19 cellular contexts compared by ENCODE assay signal in the genomic region with DNA sequence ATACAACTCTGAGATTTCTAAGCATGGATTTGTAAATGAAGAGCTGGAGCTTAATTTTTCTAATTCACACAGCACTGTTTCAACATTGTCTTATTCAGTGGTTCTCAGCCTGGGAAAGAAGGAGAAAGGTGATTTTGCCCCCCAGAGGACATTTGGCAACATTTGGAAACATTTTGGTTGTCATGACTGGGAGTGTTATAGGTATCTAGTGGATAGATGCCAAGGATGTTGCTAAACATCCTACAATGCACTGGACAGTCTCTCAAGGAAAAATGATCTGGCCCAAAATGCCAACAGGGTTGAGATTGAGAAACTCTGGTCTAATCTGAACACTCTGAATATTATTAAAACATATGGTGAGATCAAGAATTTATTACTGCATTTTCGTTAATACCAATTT. TPM values are rescaled to one million over a fixed set of nuclear protein-coding genes. Genes with fewer than 3 reads are reported as not detected.
DNase-seq lines count a peak whose midpoint lies in the region; ATAC-seq and TF ChIP-seq lines count a peak whose summit lies in the region.
"Had no signal": no experiment of that assay in that cellular context is flagged by ENCODE, and none has a peak within 500 bp of the region (broad histone marks: within the 10 kb centered on the region; RNA-seq: fewer than 3 reads in every experiment).

No MANE protein-coding gene starts in this region.

- H3K36me3 ChIP-seq in OCI-LY3 (replicated peaks; ENCODE audit: low read depth, low read length) = no peaks in the 10 kb centered on the region
- H3K36me3 ChIP-seq: lower lobe of right lung, SJCRH30 had no signal

- TF ChIP-seq CTCF in OCI-LY3 (IDR thresholded peaks at IDR 0.05; ENCODE audit: low read depth, low read length) (peak; percentile 14; the same call in 1 of the 2 replicates), coronary artery (IDR thresholded peaks at IDR 0.05) (no peak), omental fat pad (IDR thresholded peaks at IDR 0.05) (no peak)

- H3K4me3 ChIP-seq in OCI-LY3 (ENCODE audit: low read length) (no peak overlapping the region), coronary artery (no peak overlapping the region)
- H3K4me3 ChIP-seq: lower lobe of right lung, SJCRH30 had no signal

- H3K4me1 ChIP-seq in OCI-LY3 (ENCODE audit: low read length) = no peaks in the 10 kb centered on the region

- H4K20me1 ChIP-seq in OCI-LY3 (ENCODE audit: insufficient read depth, low read length) = no peaks in the 10 kb centered on the region

- H3K36me3 Mint-ChIP-seq in activated CD8-positive, alpha-beta memory T cell treated with anti-CD3 and anti-CD28 coated beads, Interleukin-2, amount 10 ng/mL, durations not matched to agents 7 days and 5 days = peaks cover 1% of the 10 kb centered on the region

- no peak overlapping the region for H3K27ac Mint-ChIP-seq in activated CD8-positive, alpha-beta memory T cell treated with anti-CD3 and anti-CD28 coated beads, Interleukin-2, amount 10 ng/mL, durations not matched to agents 7 days and 5 days
- H3K27ac Mint-ChIP-seq: naive thymus-derived CD4-positive, alpha-beta T cell; stimulated activated naive CD8-positive, alpha-beta T cell treated with anti-CD3 and anti-CD28 coated beads, Interleukin-15, amount 100 ng/mL, for 72 hours had no signal

- no peaks in the 10 kb centered on the region for H3K79me2 ChIP-seq in OCI-LY3 (ENCODE audit: low read length)
- H3K79me2 ChIP-seq: parathyroid adenoma had no signal

- no peaks in the 10 kb centered on the region for H3K9me3 ChIP-seq in OCI-LY3 (ENCODE audit: insufficient read depth, low read length)
- H3K9me3 ChIP-seq: lower lobe of right lung, SJCRH30 had no signal

- ATAC-seq in omental fat pad (ENCODE audit: low FRiP score) = peak; percentile 51
- no peak for ATAC-seq in activated CD8-positive, alpha-beta memory T cell treated with anti-CD3 and anti-CD28 coated beads, Interleukin-2, amount 10 ng/mL, durations not matched to agents 7 days and 5 days
- ATAC-seq: activated CD4-positive, CD25-positive, alpha-beta regulatory T cell treated with anti-CD3 and anti-CD28 coated beads, Interleukin-2, amount 50 U/mL, for 24 hours; lower lobe of right lung; naive thymus-derived CD4-positive, alpha-beta T cell; stimulated activated naive CD8-positive, alpha-beta T cell treated with anti-CD3 and anti-CD28 coated beads, Interleukin-15, amount 100 ng/mL, for 72 hours had no signal

- H3K27me3 Mint-ChIP-seq in activated CD8-positive, alpha-beta memory T cell treated with anti-CD3 and anti-CD28 coated beads, Interleukin-2, amount 10 ng/mL, durations not matched to agents 7 days and 5 days = peaks cover 60% of the 10 kb centered on the region

- H3K27me3 ChIP-seq in OCI-LY3 (ENCODE audit: low read depth, low read length) = 0 out of 2 replicates have a peak, but pooled peaks cover 9% of the 10 kb centered on the region
- H3K27me3 ChIP-seq: SJCRH30 had no signal

- H3K9ac ChIP-seq in OCI-LY3 (ENCODE audit: low read length) = no peak overlapping the region
- H3K9ac ChIP-seq: parathyroid adenoma had no signal

- no peak overlapping the region for H2AFZ ChIP-seq in OCI-LY3 (ENCODE audit: low read depth, low read length)
- H2AFZ ChIP-seq: parathyroid adenoma had no signal

- no peaks in the 10 kb centered on the region for H3K9me3 Mint-ChIP-seq in activated CD8-positive, alpha-beta memory T cell treated with anti-CD3 and anti-CD28 coated beads, Interleukin-2, amount 10 ng/mL, durations not matched to agents 7 days and 5 days (ENCODE audit: low read depth)
- H3K9me3 Mint-ChIP-seq: stimulated activated naive CD8-positive, alpha-beta T cell treated with anti-CD3 and anti-CD28 coated beads, Interleukin-15, amount 100 ng/mL, for 72 hours had no signal

- no peak overlapping the region for H3K4me2 ChIP-seq in OCI-LY3 (ENCODE audit: low read length)

- no peak overlapping the region for H3K4me3 Mint-ChIP-seq in activated CD8-positive, alpha-beta memory T cell treated with anti-CD3 and anti-CD28 coated beads, Interleukin-2, amount 10 ng/mL, durations not matched to agents 7 days and 5 days
- H3K4me3 Mint-ChIP-seq: naive thymus-derived CD4-positive, alpha-beta T cell; stimulated activated naive CD8-positive, alpha-beta T cell treated with anti-CD3 and anti-CD28 coated beads, Interleukin-15, amount 100 ng/mL, for 72 hours had no signal

- CTCF ChIA-PET in activated CD8-positive, alpha-beta memory T cell treated with anti-CD3 and anti-CD28 coated beads, Interleukin-2, amount 10 ng/mL, durations not matched to agents 7 days and 5 days (lab: Charles Lee) = no interaction called here

- peaks cover 8% of the 10 kb centered on the region for H3K4me1 Mint-ChIP-seq in activated CD8-positive, alpha-beta memory T cell treated with anti-CD3 and anti-CD28 coated beads, Interleukin-2, amount 10 ng/mL, durations not matched to agents 7 days and 5 days

- H3K27ac ChIP-seq in OCI-LY3 (ENCODE audit: low read length) (no peak overlapping the region), coronary artery (peak overlapping the region; percentile 36 to 50)
- H3K27ac ChIP-seq: lower lobe of right lung, parathyroid adenoma, SJCRH30 had no signal

- DNase-seq in Daoy (ENCODE audit: low read depth) (peak; percentile 17), coronary artery (ENCODE audit: low spot score) (no peak), omental fat pad (ENCODE audit: low spot score) (no peak), NCI-H2081 (lab: John Stamatoyannopoulos, UW) (no peak), cerebellum (ENCODE audit: low spot score) (no peak), epidermal melanocyte (ENCODE audit: insufficient read length, low spot score) (no peak)
- DNase-seq in activated CD8-positive, alpha-beta memory T cell treated with anti-CD3 and anti-CD28 coated beads, Interleukin-2, amount 10 ng/mL, durations not matched to agents 7 days and 5 days = no peak
- DNase-seq: activated effector memory CD4-positive, alpha-beta T cell treated with Interleukin-2 at 50 U/mL for 16 hours; amygdala; lower lobe of right lung; MV-4-11; naive thymus-derived CD4-positive, alpha-beta T cell; NCI-H187 treated with DMSO at 0.1 percent for 48 hours; SJCRH30; stimulated activated naive CD8-positive, alpha-beta T cell treated with anti-CD3 and anti-CD28 coated beads, Interleukin-15, amount 100 ng/mL, for 72 hours; T1000 had no signal

RNA-seq across cellular contexts. Expression of a gene that starts 3.8 kb away (rescaled TPM):
- 150 and 191 TPM in 2 replicates for total RNA-seq in Daoy (2014; rRNA removed; shearing (Covaris generic))
- total RNA-seq in omental fat pad (100 to 1,000 TPM; 144 to 204 (median 164) TPM), cerebellum (11.5 TPM)
- under 1 TPM in 1 of 2 experiments, not detected in 1; 0.26 TPM for total RNA-seq in activated CD8-positive, alpha-beta memory T cell treated with anti-CD3 and anti-CD28 coated beads, Interleukin-2, amount 10 ng/mL, durations not matched to agents 7 days and 5 days

RNA-seq across cellular contexts. Expression of a gene that starts 29.1 kb away (rescaled TPM):
- 465 and 514 TPM in 2 replicates for total RNA-seq in Daoy (2014; rRNA removed; shearing (Covaris generic))
- total RNA-seq in omental fat pad = 100 to 1,000 TPM; 354 to 482 (median 468) TPM
- under 1 TPM in 1 of 2 experiments, not detected in 1; 0.87 TPM for total RNA-seq in activated CD8-positive, alpha-beta memory T cell treated with anti-CD3 and anti-CD28 coated beads, Interleukin-2, amount 10 ng/mL, durations not matched to agents 7 days and 5 days
- 13.8 TPM for total RNA-seq in cerebellum

Comparison
In these comparisons a context has a peak if more than half of its experiments do, and no peak if none do; other contexts are left out.
1. RNA of a gene that starts 3.8 kb away (total RNA-seq): 144 to 204 TPM in omental fat pad and 150 to 191 TPM in Daoy; 11.5 TPM in cerebellum (single experiment) and 0.26 TPM in activated CD8-positive, alpha-beta memory T cell treated with anti-CD3 and anti-CD28 coated beads, Interleukin-2, amount 10 ng/mL, durations not matched to agents 7 days and 5 days; every median in the first group is over 10 times any median in the second.
2. RNA of a gene that starts 29.1 kb away (total RNA-seq): 465 to 514 TPM in Daoy and 354 to 482 TPM in omental fat pad; 13.8 TPM in cerebellum (single experiment) and 0.87 TPM in activated CD8-positive, alpha-beta memory T cell treated with anti-CD3 and anti-CD28 coated beads, Interleukin-2, amount 10 ng/mL, durations not matched to agents 7 days and 5 days; every median in the first group is over 10 times any median in the second.